Comparison of ENCODE assay signal across 22 cellular contexts in the genomic region with DNA sequence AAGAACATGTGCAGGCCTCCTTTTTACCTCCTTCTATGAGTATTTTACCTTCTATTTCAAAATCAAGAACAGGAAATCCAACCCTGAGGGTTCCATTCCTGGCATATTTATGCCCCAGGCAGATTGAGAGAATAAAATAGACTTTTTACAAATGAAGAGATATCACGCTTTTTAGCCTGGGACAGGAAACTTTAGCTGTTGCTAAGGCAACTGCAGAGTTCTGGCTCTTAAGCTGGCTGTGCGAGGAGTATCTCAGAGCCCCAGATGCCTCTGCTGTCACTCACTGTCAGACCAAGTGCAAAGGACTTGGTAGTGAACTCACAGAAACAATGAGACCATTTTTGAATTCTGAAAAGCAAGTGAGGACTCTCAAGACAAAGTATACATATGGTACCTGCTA.
DNase-seq lines count a peak whose midpoint lies in the region; ATAC-seq and TF ChIP-seq lines count a peak whose summit lies in the region.
"Had no signal": no experiment of that assay in that cellular context is flagged by ENCODE, and none has a peak within 500 bp of the region (broad histone marks: within the 10 kb centered on the region; RNA-seq: fewer than 3 reads in every experiment).

No MANE protein-coding gene starts in this region.

- H3K4ac ChIP-seq in trophoblast cell (ENCODE audit: low read depth, low read length) = no peak overlapping the region

- no peak overlapping the region for H4K91ac ChIP-seq in trophoblast cell (ENCODE audit: low read depth, low read length)

- no peak overlapping the region for H3K18ac ChIP-seq in trophoblast cell (ENCODE audit: low read length)

- TF ChIP-seq EP300 in esophagus muscularis mucosa (IDR thresholded peaks at IDR 0.05) = no peak

- H3K36me3 ChIP-seq in adipocyte (ENCODE audit: control insufficient read depth, insufficient read depth, low read length, severe bottlenecking) = no peaks in the 10 kb centered on the region
- no peaks in the 10 kb centered on the region for H3K36me3 ChIP-seq in trophoblast cell (ENCODE audit: control insufficient read depth in 1 of 2, insufficient read depth in 2 of 2, low read length in 2 of 2)
- H3K36me3 ChIP-seq in esophagus muscularis mucosa = no peaks in the 10 kb centered on the region
- H3K36me3 ChIP-seq: SJCRH30 had no signal

- TF ChIP-seq CTCF in fibroblast of pulmonary artery (IDR thresholded peaks at IDR 0.05; ENCODE audit: low read length, missing control alignments) = no peak
- TF ChIP-seq CTCF in esophagus muscularis mucosa (IDR thresholded peaks at IDR 0.05) = no peak

- ATAC-seq in GM21723 (IDR thresholded peaks at IDR 0.05; ENCODE audit: unreplicated experiment) (no peak), GM19455 (IDR thresholded peaks at IDR 0.05; ENCODE audit: unreplicated experiment) (no peak)

- no peaks in the 10 kb centered on the region for H3K79me2 ChIP-seq in trophoblast cell (ENCODE audit: control insufficient read depth, insufficient read depth, low read length, poor library complexity)

- H2AK5ac ChIP-seq in trophoblast cell (ENCODE audit: low read length) = no peak overlapping the region

- H3K9me3 ChIP-seq in adipocyte (ENCODE audit: control insufficient read depth, low read length) (no peaks in the 10 kb centered on the region), trophoblast cell (ENCODE audit: insufficient read depth, low read depth, low read length) (no peaks in the 10 kb centered on the region), esophagus muscularis mucosa (no peaks in the 10 kb centered on the region)
- H3K9me3 ChIP-seq: SJCRH30 had no signal

- intact Hi-C loops in esophagus muscularis mucosa (cut with DNase I) = no loop called here

- H3K27ac ChIP-seq in trophoblast cell (ENCODE audit: low read depth, low read length) = no peak overlapping the region
- H3K27ac ChIP-seq in esophagus muscularis mucosa (replicated peaks in 1 of 4) = no peak overlapping the region
- H3K27ac ChIP-seq: 22Rv1, SJCRH30 had no signal

- H2BK12ac ChIP-seq in trophoblast cell (ENCODE audit: low read length) = no peak overlapping the region

- H4K12ac ChIP-seq in trophoblast cell (ENCODE audit: low read depth, low read length) = no peak overlapping the region

- peaks cover 23% of the 10 kb centered on the region for H3K4me1 ChIP-seq in adipocyte (ENCODE audit: control insufficient read depth, insufficient read depth, low read length)
- no peaks in the 10 kb centered on the region for H3K4me1 ChIP-seq in trophoblast cell (ENCODE audit: control insufficient read depth in 1 of 2, insufficient read depth in 2 of 2, low read length in 2 of 2)
- H3K4me1 ChIP-seq in esophagus muscularis mucosa = peaks cover 6 to 12% (median 9%) of the 10 kb centered on the region in 4 donors

- H3K9ac ChIP-seq in adipocyte (ENCODE audit: low read length) (no peak overlapping the region), trophoblast cell (ENCODE audit: low read length) (no peak overlapping the region)

- peak; percentile 34 for DNase-seq in DMS 273 (lab: John Stamatoyannopoulos, UW; ENCODE audit: unreplicated experiment)
- DNase-seq in DMS 273 treated with DMSO at 0.1 percent for 48 hours (lab: John Stamatoyannopoulos, UW) = no peak
- DNase-seq in adipocyte (ENCODE audit: low read depth) = peak; percentile 38
- peak; percentile 57 for DNase-seq in fibroblast of pulmonary artery (ENCODE audit: low read depth)
- peak; percentile 20 to 80 for DNase-seq in trophoblast cell
- no peak for DNase-seq in esophagus muscularis mucosa (ENCODE audit: extremely low spot score)
- DNase-seq: CD4-positive, alpha-beta memory T cell; DND-41; GDM1; HCEC 1CT; IMR-90; Kasumi-1; NCI-H1105; NCI-H187; NCI-H2171; NCI-H446 treated with DMSO at 0.1 percent for 48 hours; OCI-M1; RPMI8226; SJCRH30 had no signal

- no peak overlapping the region for H3K23ac ChIP-seq in trophoblast cell (ENCODE audit: low read length)

- no peak overlapping the region for H4K8ac ChIP-seq in trophoblast cell (ENCODE audit: low read depth, low read length)

- no peak overlapping the region for H2BK120ac ChIP-seq in trophoblast cell (ENCODE audit: insufficient read depth, low read length, poor library complexity)

- H3K79me1 ChIP-seq in trophoblast cell (ENCODE audit: low read length) = no peaks in the 10 kb centered on the region

- H2BK5ac ChIP-seq in trophoblast cell (ENCODE audit: low read depth, low read length, poor library complexity) = no peak overlapping the region

- H3K27me3 ChIP-seq in adipocyte (replicated peaks; ENCODE audit: control insufficient read depth, insufficient read depth, low read length) (no peaks in the 10 kb centered on the region), trophoblast cell (ENCODE audit: insufficient read depth, low read length) (no peaks in the 10 kb centered on the region), esophagus muscularis mucosa (no peaks in the 10 kb centered on the region)
- H3K27me3 ChIP-seq: SJCRH30 had no signal

- no CpG with 5 or more reads among the region's 2 CpGs for WGBS in trophoblast cell (ENCODE audit: extremely low coverage, insufficient coverage, insufficient read length)
- 84% methylated on average over 2 of the region's 2 CpGs for WGBS in esophagus muscularis mucosa

- H3K4me3 ChIP-seq in adipocyte (ENCODE audit: low read length) (no peak overlapping the region), fibroblast of pulmonary artery (replicated peaks; ENCODE audit: low read depth, low read length) (no peak overlapping the region), trophoblast cell (ENCODE audit: low read depth, low read length) (no peak overlapping the region), esophagus muscularis mucosa (no peak overlapping the region)
- H3K4me3 ChIP-seq: SJCRH30 had no signal

- no peak overlapping the region for H3K14ac ChIP-seq in trophoblast cell (ENCODE audit: low read length)

- TF ChIP-seq POLR2A in esophagus muscularis mucosa (IDR thresholded peaks at IDR 0.05; ENCODE audit: low read depth) = no peak

- H3K4me2 ChIP-seq in trophoblast cell (ENCODE audit: low read length) = no peak overlapping the region

- no peak overlapping the region for H2AFZ ChIP-seq in trophoblast cell (ENCODE audit: insufficient read depth, low read length, poor library complexity)

Comparison
In these comparisons a context has a peak if more than half of its experiments do, and no peak if none do; other contexts are left out.
1. DNase-seq: peak in DMS 273 (single experiment), adipocyte (single experiment), fibroblast of pulmonary artery (single experiment) and trophoblast cell (2 of 2); none in DMS 273 treated with DMSO at 0.1 percent for 48 hours (single experiment) and esophagus muscularis mucosa (single experiment).